Comparison of ENCODE assay signal across 1 cellular context in genomic region chr22:23179381-23180294, GRCh38.
TF ChIP-seq lines count a peak whose summit lies in the region.

No MANE protein-coding gene starts in this region.

TF ChIP-seq in HepG2, 621 proteins besides CTCF, POLR2A, EP300 and RAD21 (continued from another document and continues in another):
- TF ChIP-seq CERS6 (CRISPR knock-in tag; IDR thresholded peaks at IDR 0.05) (no peak), MEF2D (CRISPR knock-in tag; IDR thresholded peaks at IDR 0.05) (peak; percentile 47; the same call in 1 of the 2 replicates), RFX3 (CRISPR knock-in tag; IDR thresholded peaks at IDR 0.05) (no peak), ZNF143 (CRISPR knock-in tag; IDR thresholded peaks at IDR 0.05) (no peak), ZNF460 (CRISPR knock-in tag; IDR thresholded peaks at IDR 0.05; ENCODE audit: borderline replicate concordance) (no peak), ZNF362 (CRISPR knock-in tag; IDR thresholded peaks at IDR 0.05; ENCODE audit: borderline replicate concordance) (peak; percentile 20; the same call in 1 of the 2 replicates), ZSCAN12 (CRISPR knock-in tag; IDR thresholded peaks at IDR 0.05) (no peak), ZNF34 (CRISPR knock-in tag; IDR thresholded peaks at IDR 0.05; ENCODE audit: borderline replicate concordance) (no peak), ZNF570 (CRISPR knock-in tag; IDR thresholded peaks at IDR 0.05; ENCODE audit: borderline replicate concordance) (no peak), FOSL2 (CRISPR knock-in tag; IDR thresholded peaks at IDR 0.05) (peak; percentile 33; the same call in 1 of the 2 replicates), HNRNPL (IDR thresholded peaks at IDR 0.05; ENCODE audit: low read depth, low read length) (peak; percentile 93), ZBTB7B (CRISPR knock-in tag; IDR thresholded peaks at IDR 0.05) (0 out of 2 replicates have a peak, but pooled peaks have one; percentile 39), MXI1 (IDR thresholded peaks at IDR 0.05; ENCODE audit: borderline replicate concordance, low read depth, low read length) (peak; percentile 45; the same call in 1 of the 3 replicates), HIC2 (CRISPR knock-in tag; IDR thresholded peaks at IDR 0.05; ENCODE audit: low read depth) (no peak), ZNF547 (CRISPR knock-in tag; IDR thresholded peaks at IDR 0.05) (0 out of 2 replicates have a peak, but pooled peaks have one; percentile 32), MLLT10 (CRISPR knock-in tag; IDR thresholded peaks at IDR 0.05) (no peak), ZNF883 (CRISPR knock-in tag; IDR thresholded peaks at IDR 0.05; ENCODE audit: not compliant biosample characterization) (peak; percentile 17), KLF11 (CRISPR knock-in tag; IDR thresholded peaks at IDR 0.05) (no peak), TCF12 (IDR thresholded peaks at IDR 0.05) (no peak), TCF12 (CRISPR knock-in tag; IDR thresholded peaks at IDR 0.05) (no peak), KDM3A (CRISPR knock-in tag; IDR thresholded peaks at IDR 0.05; ENCODE audit: low read depth) (no peak), ZSCAN21 (CRISPR knock-in tag; IDR thresholded peaks at IDR 0.05; ENCODE audit: borderline replicate concordance) (peak; percentile 72; the same call in 1 of the 2 replicates), ZNF670 (CRISPR knock-in tag; IDR thresholded peaks at IDR 0.05; ENCODE audit: borderline replicate concordance) (no peak), CAMTA2 (CRISPR knock-in tag; IDR thresholded peaks at IDR 0.05; ENCODE audit: borderline replicate concordance) (peak; percentile 49; the same call in 1 of the 2 replicates), ZNF451 (CRISPR knock-in tag; IDR thresholded peaks at IDR 0.05) (0 out of 2 replicates have a peak, but pooled peaks have one; percentile 24), ZNF12 (CRISPR knock-in tag; IDR thresholded peaks at IDR 0.05) (no peak), ZNF850 (CRISPR knock-in tag; conservative IDR thresholded peaks at IDR 0.05) (no peak), FOXK2 (IDR thresholded peaks at IDR 0.05) (no peak), TARDBP (CRISPR knock-in tag; IDR thresholded peaks at IDR 0.05) (no peak), MEIS2 (CRISPR knock-in tag; IDR thresholded peaks at IDR 0.05) (no peak), SNAPC2 (CRISPR knock-in tag; IDR thresholded peaks at IDR 0.05) (no peak), ZNF772 (CRISPR knock-in tag; IDR thresholded peaks at IDR 0.05) (peak; percentile 58; the same call in 1 of the 2 replicates), ZNF253 (CRISPR knock-in tag; IDR thresholded peaks at IDR 0.05; ENCODE audit: borderline replicate concordance) (peak; percentile 53; the same call in 1 of the 2 replicates), RNF219 (CRISPR knock-in tag; IDR thresholded peaks at IDR 0.05) (no peak), KLF9 (CRISPR knock-in tag; IDR thresholded peaks at IDR 0.05; ENCODE audit: low read depth) (no peak)
- TF ChIP-seq, protein P1, sequence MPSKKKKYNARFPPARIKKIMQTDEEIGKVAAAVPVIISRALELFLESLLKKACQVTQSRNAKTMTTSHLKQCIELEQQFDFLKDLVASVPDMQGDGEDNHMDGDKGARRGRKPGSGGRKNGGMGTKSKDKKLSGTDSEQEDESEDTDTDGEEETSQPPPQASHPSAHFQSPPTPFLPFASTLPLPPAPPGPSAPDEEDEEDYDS (CRISPR knock-in tag; IDR thresholded peaks at IDR 0.05) = no peak; the same call in 1 of the 2 replicates
- TF ChIP-seq, protein P2, sequence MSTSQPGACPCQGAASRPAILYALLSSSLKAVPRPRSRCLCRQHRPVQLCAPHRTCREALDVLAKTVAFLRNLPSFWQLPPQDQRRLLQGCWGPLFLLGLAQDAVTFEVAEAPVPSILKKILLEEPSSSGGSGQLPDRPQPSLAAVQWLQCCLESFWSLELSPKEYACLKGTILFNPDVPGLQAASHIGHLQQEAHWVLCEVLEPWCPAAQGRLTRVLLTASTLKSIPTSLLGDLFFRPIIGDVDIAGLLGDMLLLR (CRISPR knock-in tag; IDR thresholded peaks at IDR 0.05) = 0 out of 2 replicates have a peak, but pooled peaks have one; percentile 6
- TF ChIP-seq, protein P3, sequence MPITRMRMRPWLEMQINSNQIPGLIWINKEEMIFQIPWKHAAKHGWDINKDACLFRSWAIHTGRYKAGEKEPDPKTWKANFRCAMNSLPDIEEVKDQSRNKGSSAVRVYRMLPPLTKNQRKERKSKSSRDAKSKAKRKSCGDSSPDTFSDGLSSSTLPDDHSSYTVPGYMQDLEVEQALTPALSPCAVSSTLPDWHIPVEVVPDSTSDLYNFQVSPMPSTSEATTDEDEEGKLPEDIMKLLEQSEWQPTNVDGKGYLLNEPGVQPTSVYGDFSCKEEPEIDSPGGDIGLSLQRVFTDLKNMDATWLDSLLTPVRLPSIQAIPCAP (CRISPR knock-in tag; IDR thresholded peaks at IDR 0.05; ENCODE audit: low read depth) = no peak
- TF ChIP-seq, protein P4, sequence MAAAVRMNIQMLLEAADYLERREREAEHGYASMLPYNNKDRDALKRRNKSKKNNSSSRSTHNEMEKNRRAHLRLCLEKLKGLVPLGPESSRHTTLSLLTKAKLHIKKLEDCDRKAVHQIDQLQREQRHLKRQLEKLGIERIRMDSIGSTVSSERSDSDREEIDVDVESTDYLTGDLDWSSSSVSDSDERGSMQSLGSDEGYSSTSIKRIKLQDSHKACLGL (CRISPR knock-in tag; IDR thresholded peaks at IDR 0.05) = peak; percentile 47; the same call in 1 of the 2 replicates
- TF ChIP-seq, protein P5, sequence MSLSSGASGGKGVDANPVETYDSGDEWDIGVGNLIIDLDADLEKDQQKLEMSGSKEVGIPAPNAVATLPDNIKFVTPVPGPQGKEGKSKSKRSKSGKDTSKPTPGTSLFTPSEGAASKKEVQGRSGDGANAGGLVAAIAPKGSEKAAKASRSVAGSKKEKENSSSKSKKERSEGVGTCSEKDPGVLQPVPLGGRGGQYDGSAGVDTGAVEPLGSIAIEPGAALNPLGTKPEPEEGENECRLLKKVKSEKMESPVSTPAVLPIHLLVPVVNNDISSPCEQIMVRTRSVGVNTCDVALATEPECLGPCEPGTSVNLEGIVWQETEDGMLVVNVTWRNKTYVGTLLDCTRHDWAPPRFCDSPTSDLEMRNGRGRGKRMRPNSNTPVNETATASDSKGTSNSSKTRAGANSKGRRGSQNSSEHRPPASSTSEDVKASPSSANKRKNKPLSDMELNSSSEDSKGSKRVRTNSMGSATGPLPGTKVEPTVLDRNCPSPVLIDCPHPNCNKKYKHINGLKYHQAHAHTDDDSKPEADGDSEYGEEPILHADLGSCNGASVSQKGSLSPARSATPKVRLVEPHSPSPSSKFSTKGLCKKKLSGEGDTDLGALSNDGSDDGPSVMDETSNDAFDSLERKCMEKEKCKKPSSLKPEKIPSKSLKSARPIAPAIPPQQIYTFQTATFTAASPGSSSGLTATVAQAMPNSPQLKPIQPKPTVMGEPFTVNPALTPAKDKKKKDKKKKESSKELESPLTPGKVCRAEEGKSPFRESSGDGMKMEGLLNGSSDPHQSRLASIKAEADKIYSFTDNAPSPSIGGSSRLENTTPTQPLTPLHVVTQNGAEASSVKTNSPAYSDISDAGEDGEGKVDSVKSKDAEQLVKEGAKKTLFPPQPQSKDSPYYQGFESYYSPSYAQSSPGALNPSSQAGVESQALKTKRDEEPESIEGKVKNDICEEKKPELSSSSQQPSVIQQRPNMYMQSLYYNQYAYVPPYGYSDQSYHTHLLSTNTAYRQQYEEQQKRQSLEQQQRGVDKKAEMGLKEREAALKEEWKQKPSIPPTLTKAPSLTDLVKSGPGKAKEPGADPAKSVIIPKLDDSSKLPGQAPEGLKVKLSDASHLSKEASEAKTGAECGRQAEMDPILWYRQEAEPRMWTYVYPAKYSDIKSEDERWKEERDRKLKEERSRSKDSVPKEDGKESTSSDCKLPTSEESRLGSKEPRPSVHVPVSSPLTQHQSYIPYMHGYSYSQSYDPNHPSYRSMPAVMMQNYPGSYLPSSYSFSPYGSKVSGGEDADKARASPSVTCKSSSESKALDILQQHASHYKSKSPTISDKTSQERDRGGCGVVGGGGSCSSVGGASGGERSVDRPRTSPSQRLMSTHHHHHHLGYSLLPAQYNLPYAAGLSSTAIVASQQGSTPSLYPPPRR (CRISPR knock-in tag; IDR thresholded peaks at IDR 0.05; ENCODE audit: borderline replicate concordance) = 0 out of 2 replicates have a peak, but pooled peaks have one; percentile 26
- TF ChIP-seq, protein P6, sequence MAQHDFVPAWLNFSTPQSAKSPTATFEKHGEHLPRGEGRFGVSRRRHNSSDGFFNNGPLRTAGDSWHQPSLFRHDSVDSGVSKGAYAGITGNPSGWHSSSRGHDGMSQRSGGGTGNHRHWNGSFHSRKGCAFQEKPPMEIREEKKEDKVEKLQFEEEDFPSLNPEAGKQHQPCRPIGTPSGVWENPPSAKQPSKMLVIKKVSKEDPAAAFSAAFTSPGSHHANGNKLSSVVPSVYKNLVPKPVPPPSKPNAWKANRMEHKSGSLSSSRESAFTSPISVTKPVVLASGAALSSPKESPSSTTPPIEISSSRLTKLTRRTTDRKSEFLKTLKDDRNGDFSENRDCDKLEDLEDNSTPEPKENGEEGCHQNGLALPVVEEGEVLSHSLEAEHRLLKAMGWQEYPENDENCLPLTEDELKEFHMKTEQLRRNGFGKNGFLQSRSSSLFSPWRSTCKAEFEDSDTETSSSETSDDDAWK (CRISPR knock-in tag; IDR thresholded peaks at IDR 0.05) = no peak
- TF ChIP-seq, protein P7, sequence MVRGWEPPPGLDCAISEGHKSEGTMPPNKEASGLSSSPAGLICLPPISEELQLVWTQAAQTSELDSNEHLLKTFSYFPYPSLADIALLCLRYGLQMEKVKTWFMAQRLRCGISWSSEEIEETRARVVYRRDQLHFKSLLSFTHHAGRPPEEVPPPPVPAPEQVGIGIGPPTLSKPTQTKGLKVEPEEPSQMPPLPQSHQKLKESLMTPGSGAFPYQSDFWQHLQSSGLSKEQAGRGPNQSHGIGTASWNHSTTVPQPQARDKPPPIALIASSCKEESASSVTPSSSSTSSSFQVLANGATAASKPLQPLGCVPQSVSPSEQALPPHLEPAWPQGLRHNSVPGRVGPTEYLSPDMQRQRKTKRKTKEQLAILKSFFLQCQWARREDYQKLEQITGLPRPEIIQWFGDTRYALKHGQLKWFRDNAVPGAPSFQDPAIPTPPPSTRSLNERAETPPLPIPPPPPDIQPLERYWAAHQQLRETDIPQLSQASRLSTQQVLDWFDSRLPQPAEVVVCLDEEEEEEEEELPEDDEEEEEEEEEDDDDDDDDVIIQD (CRISPR knock-in tag; IDR thresholded peaks at IDR 0.05; ENCODE audit: low read depth) = no peak
- TF ChIP-seq, protein P8, sequence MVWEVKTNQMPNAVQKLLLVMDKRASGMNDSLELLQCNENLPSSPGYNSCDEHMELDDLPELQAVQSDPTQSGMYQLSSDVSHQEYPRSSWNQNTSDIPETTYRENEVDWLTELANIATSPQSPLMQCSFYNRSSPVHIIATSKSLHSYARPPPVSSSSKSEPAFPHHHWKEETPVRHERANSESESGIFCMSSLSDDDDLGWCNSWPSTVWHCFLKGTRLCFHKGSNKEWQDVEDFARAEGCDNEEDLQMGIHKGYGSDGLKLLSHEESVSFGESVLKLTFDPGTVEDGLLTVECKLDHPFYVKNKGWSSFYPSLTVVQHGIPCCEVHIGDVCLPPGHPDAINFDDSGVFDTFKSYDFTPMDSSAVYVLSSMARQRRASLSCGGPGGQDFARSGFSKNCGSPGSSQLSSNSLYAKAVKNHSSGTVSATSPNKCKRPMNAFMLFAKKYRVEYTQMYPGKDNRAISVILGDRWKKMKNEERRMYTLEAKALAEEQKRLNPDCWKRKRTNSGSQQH (CRISPR knock-in tag; IDR thresholded peaks at IDR 0.05; ENCODE audit: low read depth) = 0 out of 2 replicates have a peak, but pooled peaks have one; percentile 13
